ENCODE assay signal across 1 cellular context in the genomic region with DNA sequence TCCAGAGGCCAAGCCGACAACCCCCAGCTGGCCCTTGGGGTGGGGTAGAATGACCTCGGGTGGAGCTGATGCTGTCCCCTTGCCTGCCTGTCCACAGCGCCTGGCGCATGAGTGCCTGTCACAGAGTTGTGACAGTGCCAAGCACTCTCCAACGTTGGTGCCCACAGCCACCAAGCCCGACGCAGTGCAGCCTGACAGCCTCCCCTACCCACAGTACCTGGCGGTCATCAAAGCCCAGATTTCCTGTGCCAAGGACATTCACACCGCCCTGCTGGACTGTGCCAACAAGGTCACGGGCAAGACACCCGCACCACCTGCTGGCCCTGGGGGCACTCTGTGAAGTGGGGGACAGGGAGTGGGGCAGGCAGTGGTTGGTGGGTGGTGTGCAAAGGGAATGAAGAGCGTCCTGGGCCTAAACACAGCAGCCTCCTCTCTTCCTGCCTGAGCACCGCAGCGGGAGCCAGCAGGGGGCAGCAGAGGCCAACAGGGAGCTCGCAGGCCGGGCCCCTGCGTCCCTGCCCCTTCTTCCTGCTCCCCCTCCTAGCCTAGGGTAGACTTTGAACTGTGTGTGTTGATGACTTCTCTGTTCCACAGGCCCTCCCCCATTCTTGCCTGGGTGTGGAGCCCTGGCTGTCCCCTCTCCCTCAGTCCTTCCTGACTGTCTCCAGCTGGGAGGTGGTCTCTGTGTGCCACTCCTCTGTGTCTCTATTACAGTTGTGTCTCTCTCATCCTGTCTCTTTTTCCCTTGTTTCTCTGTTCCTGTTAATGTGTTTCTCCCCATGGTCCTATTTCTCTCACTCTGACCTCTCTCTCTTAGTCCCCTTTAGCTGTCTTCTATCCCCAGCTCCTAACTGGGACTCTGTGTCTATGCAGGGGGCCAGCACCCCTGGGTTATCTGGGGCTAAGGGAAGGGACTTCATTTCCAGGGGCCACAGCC.
TF ChIP-seq lines count a peak whose summit lies in the region.

No MANE protein-coding gene starts in this region.

TF ChIP-seq in GM12878, 131 proteins besides CTCF, POLR2A, EP300 and RAD21 (continues in another document):
- TF ChIP-seq NBN (IDR thresholded peaks at IDR 0.05) (peak; percentile 98), KLF5 (IDR thresholded peaks at IDR 0.05; ENCODE audit: partially characterized antibody) (peak; percentile 55), ZNF384 (IDR thresholded peaks at IDR 0.05; ENCODE audit: borderline replicate concordance, low read depth, low read length) (no peak), IKZF2 (IDR thresholded peaks at IDR 0.05) (peak; percentile 59 to 71), RELA (IDR thresholded peaks at IDR 0.05; ENCODE audit: borderline replicate concordance, partially characterized antibody) (peak; percentile 74), GATAD2B (conservative IDR thresholded peaks at IDR 0.05; ENCODE audit: low read depth) (peak; percentile 49; the same call in 1 of the 2 replicates), JUND (IDR thresholded peaks at IDR 0.05; ENCODE audit: low read depth, low read length) (no peak), PAX8 (IDR thresholded peaks at IDR 0.05) (no peak), SMAD5 (IDR thresholded peaks at IDR 0.05; ENCODE audit: low read depth) (peak; percentile 44; the same call in 1 of the 2 replicates), SP1 (IDR thresholded peaks at IDR 0.05; ENCODE audit: low read depth, low read length) (peak; percentile 35), PKNOX1 (IDR thresholded peaks at IDR 0.05) (0 out of 2 replicates have a peak, but pooled peaks have one; percentile 7), HDGF (IDR thresholded peaks at IDR 0.05) (peak; percentile 90), CHD1 (IDR thresholded peaks at IDR 0.05; ENCODE audit: low read depth, low read length) (no peak), MTA2 (IDR thresholded peaks at IDR 0.05; ENCODE audit: low read depth) (peak; percentile 46; the same call in 1 of the 2 replicates), RFX5 (IDR thresholded peaks at IDR 0.05; ENCODE audit: low read depth, low read length) (peak; percentile 35; the same call in 1 of the 2 replicates), BACH1 (IDR thresholded peaks at IDR 0.05; ENCODE audit: borderline replicate concordance) (peak; percentile 59; the same call in 1 of the 2 replicates), E4F1 (IDR thresholded peaks at IDR 0.05; ENCODE audit: borderline replicate concordance, partially characterized antibody) (peak; percentile 27), POLR2AphosphoS2 (IDR thresholded peaks at IDR 0.05; ENCODE audit: low read depth, low read length) (0 out of 2 replicates have a peak, but pooled peaks have one; percentile 33), ZNF207 (IDR thresholded peaks at IDR 0.05; ENCODE audit: borderline replicate concordance) (peak; percentile 87; the same call in 1 of the 2 replicates), MEF2A (IDR thresholded peaks at IDR 0.05; ENCODE audit: insufficient read depth, low read depth, low read length) (peak; percentile 44; the same call in 1 of the 2 replicates), IRF5 (IDR thresholded peaks at IDR 0.05; ENCODE audit: borderline replicate concordance) (no peak), POLR2AphosphoS5 (IDR thresholded peaks at IDR 0.05; ENCODE audit: low read length) (no peak; the same call in 1 of the 2 replicates), ZBED1 (IDR thresholded peaks at IDR 0.05; ENCODE audit: borderline replicate concordance) (no peak), RCOR1 (conservative IDR thresholded peaks at IDR 0.05; ENCODE audit: low read depth, low read length) (0 out of 2 replicates have a peak, but pooled peaks have one; percentile 68), SMARCA5 (IDR thresholded peaks at IDR 0.05) (peak; percentile 100), ZNF24 (IDR thresholded peaks at IDR 0.05) (peak; percentile 69), SIX5 (IDR thresholded peaks at IDR 0.05; ENCODE audit: low read depth, low read length, severe bottlenecking) (no peak), POU2F2 (IDR thresholded peaks at IDR 0.05; ENCODE audit: borderline replicate concordance, low read depth, low read length) (peak; percentile 75; the same call in 1 of the 3 replicates), TARDBP (IDR thresholded peaks at IDR 0.05; ENCODE audit: borderline replicate concordance) (no peak), SKIL (IDR thresholded peaks at IDR 0.05; ENCODE audit: low read depth, poor library complexity, severe bottlenecking) (peak; percentile 17), BHLHE40 (IDR thresholded peaks at IDR 0.05; ENCODE audit: borderline replicate concordance in 1 of 2, low read depth in 2 of 2, low read length in 1 of 2) (peak; percentile 73 to 77; a peak in 2 of 4 replicates), EED (IDR thresholded peaks at IDR 0.05; ENCODE audit: low read depth) (peak; percentile 47), NFXL1 (IDR thresholded peaks at IDR 0.05; ENCODE audit: borderline replicate concordance) (peak; percentile 65; the same call in 1 of the 2 replicates), RB1 (IDR thresholded peaks at IDR 0.05; ENCODE audit: borderline replicate concordance) (peak; percentile 77; the same call in 1 of the 2 replicates), CHD4 (IDR thresholded peaks at IDR 0.05) (no peak), RBBP5 (conservative IDR thresholded peaks at IDR 0.05) (no peak), NR2F1 (conservative IDR thresholded peaks at IDR 0.05) (peak; percentile 65), PML (IDR thresholded peaks at IDR 0.05; ENCODE audit: low read length) (no peak), CREB1 (IDR thresholded peaks at IDR 0.05; ENCODE audit: low read depth) (no peak), ZNF217 (IDR thresholded peaks at IDR 0.05) (peak; percentile 38; the same call in 1 of the 2 replicates), TBL1XR1 (IDR thresholded peaks at IDR 0.05; ENCODE audit: low read depth, low read length) (0 out of 2 replicates have a peak, but pooled peaks have one; percentile 14), CEBPB (IDR thresholded peaks at IDR 0.05; ENCODE audit: borderline replicate concordance in 1 of 2, low read depth in 2 of 2, low read length in 2 of 2) (no peak), WRNIP1 (IDR thresholded peaks at IDR 0.05; ENCODE audit: borderline replicate concordance, low read depth, low read length) (no peak), LARP7 (IDR thresholded peaks at IDR 0.05) (peak; percentile 44; the same call in 1 of the 2 replicates), MEF2B (IDR thresholded peaks at IDR 0.05; ENCODE audit: partially characterized antibody, poor library complexity, severe bottlenecking) (peak; percentile 7), HCFC1 (IDR thresholded peaks at IDR 0.05; ENCODE audit: low read length) (peak; percentile 23; the same call in 1 of the 2 replicates)
- TF ChIP-seq, protein P1, sequence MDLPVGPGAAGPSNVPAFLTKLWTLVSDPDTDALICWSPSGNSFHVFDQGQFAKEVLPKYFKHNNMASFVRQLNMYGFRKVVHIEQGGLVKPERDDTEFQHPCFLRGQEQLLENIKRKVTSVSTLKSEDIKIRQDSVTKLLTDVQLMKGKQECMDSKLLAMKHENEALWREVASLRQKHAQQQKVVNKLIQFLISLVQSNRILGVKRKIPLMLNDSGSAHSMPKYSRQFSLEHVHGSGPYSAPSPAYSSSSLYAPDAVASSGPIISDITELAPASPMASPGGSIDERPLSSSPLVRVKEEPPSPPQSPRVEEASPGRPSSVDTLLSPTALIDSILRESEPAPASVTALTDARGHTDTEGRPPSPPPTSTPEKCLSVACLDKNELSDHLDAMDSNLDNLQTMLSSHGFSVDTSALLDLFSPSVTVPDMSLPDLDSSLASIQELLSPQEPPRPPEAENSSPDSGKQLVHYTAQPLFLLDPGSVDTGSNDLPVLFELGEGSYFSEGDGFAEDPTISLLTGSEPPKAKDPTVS (IDR thresholded peaks at IDR 0.05; ENCODE audit: low read depth, low read length): no peak
- TF ChIP-seq, protein P2, sequence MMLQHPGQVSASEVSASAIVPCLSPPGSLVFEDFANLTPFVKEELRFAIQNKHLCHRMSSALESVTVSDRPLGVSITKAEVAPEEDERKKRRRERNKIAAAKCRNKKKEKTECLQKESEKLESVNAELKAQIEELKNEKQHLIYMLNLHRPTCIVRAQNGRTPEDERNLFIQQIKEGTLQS (IDR thresholded peaks at IDR 0.05; ENCODE audit: borderline replicate concordance, extremely low read depth, low read depth, low read length): no peak
- TF ChIP-seq, protein P3, sequence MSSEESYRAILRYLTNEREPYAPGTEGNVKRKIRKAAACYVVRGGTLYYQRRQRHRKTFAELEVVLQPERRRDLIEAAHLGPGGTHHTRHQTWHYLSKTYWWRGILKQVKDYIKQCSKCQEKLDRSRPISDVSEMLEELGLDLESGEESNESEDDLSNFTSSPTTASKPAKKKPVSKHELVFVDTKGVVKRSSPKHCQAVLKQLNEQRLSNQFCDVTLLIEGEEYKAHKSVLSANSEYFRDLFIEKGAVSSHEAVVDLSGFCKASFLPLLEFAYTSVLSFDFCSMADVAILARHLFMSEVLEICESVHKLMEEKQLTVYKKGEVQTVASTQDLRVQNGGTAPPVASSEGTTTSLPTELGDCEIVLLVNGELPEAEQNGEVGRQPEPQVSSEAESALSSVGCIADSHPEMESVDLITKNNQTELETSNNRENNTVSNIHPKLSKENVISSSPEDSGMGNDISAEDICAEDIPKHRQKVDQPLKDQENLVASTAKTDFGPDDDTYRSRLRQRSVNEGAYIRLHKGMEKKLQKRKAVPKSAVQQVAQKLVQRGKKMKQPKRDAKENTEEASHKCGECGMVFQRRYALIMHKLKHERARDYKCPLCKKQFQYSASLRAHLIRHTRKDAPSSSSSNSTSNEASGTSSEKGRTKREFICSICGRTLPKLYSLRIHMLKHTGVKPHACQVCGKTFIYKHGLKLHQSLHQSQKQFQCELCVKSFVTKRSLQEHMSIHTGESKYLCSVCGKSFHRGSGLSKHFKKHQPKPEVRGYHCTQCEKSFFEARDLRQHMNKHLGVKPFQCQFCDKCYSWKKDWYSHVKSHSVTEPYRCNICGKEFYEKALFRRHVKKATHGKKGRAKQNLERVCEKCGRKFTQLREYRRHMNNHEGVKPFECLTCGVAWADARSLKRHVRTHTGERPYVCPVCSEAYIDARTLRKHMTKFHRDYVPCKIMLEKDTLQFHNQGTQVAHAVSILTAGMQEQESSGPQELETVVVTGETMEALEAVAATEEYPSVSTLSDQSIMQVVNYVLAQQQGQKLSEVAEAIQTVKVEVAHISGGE (CRISPR knock-in tag; IDR thresholded peaks at IDR 0.05): no peak
- TF ChIP-seq, protein P4, sequence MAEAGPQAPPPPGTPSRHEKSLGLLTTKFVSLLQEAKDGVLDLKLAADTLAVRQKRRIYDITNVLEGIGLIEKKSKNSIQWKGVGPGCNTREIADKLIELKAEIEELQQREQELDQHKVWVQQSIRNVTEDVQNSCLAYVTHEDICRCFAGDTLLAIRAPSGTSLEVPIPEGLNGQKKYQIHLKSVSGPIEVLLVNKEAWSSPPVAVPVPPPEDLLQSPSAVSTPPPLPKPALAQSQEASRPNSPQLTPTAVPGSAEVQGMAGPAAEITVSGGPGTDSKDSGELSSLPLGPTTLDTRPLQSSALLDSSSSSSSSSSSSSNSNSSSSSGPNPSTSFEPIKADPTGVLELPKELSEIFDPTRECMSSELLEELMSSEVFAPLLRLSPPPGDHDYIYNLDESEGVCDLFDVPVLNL (IDR thresholded peaks at IDR 0.05; ENCODE audit: low read depth, low read length): 0 out of 2 replicates have a peak, but pooled peaks have one; percentile 38
